In genomic region chr3:46031269-46031668, GRCh38 we compare ENCODE assay signal across 27 cellular contexts. TPM values are rescaled to one million over a fixed set of nuclear protein-coding genes. Genes with fewer than 3 reads are reported as not detected.
DNase-seq lines count a peak whose midpoint lies in the region; ATAC-seq, FAIRE-seq and TF ChIP-seq lines count a peak whose summit lies in the region.
"Had no signal": no experiment of that assay in that cellular context is flagged by ENCODE, and none has a peak within 500 bp of the region (broad histone marks: within the 10 kb centered on the region; RNA-seq: fewer than 3 reads in every experiment).

No MANE protein-coding gene starts in this region.

- peaks cover 6% of the 10 kb centered on the region for H3K9me3 Mint-ChIP-seq in osteocyte (ENCODE audit: unreplicated experiment)
- H3K9me3 Mint-ChIP-seq in CD8-positive, alpha-beta memory T cell, result peaks cover 6 to 11% (median 9%) of the 10 kb centered on the region in 5 donors

- DNase-seq in esophagus muscularis mucosa (ENCODE audit: extremely low spot score) (peak; percentile 66), mesenchymal stem cell (no peak), osteocyte (ENCODE audit: extremely low spot score, unreplicated experiment) (peak; percentile 66), upper lobe of right lung (no peak), kidney (no peak), caudate nucleus (lab: John Stamatoyannopoulos, UW) (no peak)
- DNase-seq in CD8-positive, alpha-beta memory T cell, result no peak
- DNase-seq: 8988T; ACHN; BE2C; C1 segment of cervical spinal cord; Caco-2; Calu3; CD4-positive, alpha-beta memory T cell; CD4-positive, CD25-positive, alpha-beta regulatory T cell; DMS79 treated with DMSO at 0.1 percent for 48 hours; GF-D8 had no signal

- ATAC-seq in upper lobe of right lung, result peak; percentile 23
- ATAC-seq in GM18870 (IDR thresholded peaks at IDR 0.05; ENCODE audit: unreplicated experiment), result no peak

- CTCF ChIA-PET in CD8-positive, alpha-beta memory T cell (lab: Charles Lee), result interaction anchor here (1.1 to 1.4 kb wide), 3 partner anchors 12 to 46 kb away, joined by 3 read pairs; no protein-coding TSS in a partner anchor

- H3K27ac Mint-ChIP-seq in osteocyte (ENCODE audit: unreplicated experiment), result no peak overlapping the region
- no peak overlapping the region for H3K27ac Mint-ChIP-seq in CD8-positive, alpha-beta memory T cell
- H3K27ac Mint-ChIP-seq: CD14-positive monocyte; CD4-positive, alpha-beta memory T cell; CD4-positive, CD25-positive, alpha-beta regulatory T cell had no signal

- H3K18ac ChIP-seq in mesenchymal stem cell (ENCODE audit: low read depth in 1 of 2, low read length in 2 of 2), result no peak overlapping the region

- no peaks in the 10 kb centered on the region for H3K36me3 ChIP-seq in esophagus muscularis mucosa
- no peaks in the 10 kb centered on the region for H3K36me3 ChIP-seq in mesenchymal stem cell (ENCODE audit: control insufficient read depth in 1 of 2, insufficient read depth in 2 of 2, low read depth in 1 of 2, low read length in 2 of 2)
- H3K36me3 ChIP-seq in upper lobe of right lung, result no peaks in the 10 kb centered on the region
- no peaks in the 10 kb centered on the region for H3K36me3 ChIP-seq in CD8-positive, alpha-beta memory T cell (ENCODE audit: insufficient read depth, low read length)
- no peaks in the 10 kb centered on the region for H3K36me3 ChIP-seq in kidney (ENCODE audit: control insufficient read depth in 1 of 2, insufficient read depth in 2 of 2, low read length in 2 of 2)
- H3K36me3 ChIP-seq: BE2C, BLaER1 had no signal

- TF ChIP-seq CTCF in esophagus muscularis mucosa (IDR thresholded peaks at IDR 0.05) (no peak), osteocyte (IDR thresholded peaks at IDR 0.05) (no peak), upper lobe of right lung (IDR thresholded peaks at IDR 0.05) (no peak), kidney (IDR thresholded peaks at IDR 0.05; ENCODE audit: borderline replicate concordance, extremely low read depth, insufficient read depth) (no peak)

- H2BK15ac ChIP-seq in mesenchymal stem cell (ENCODE audit: low read depth, poor library complexity, severe bottlenecking), result no peak overlapping the region

- no peaks in the 10 kb centered on the region for H3K36me3 Mint-ChIP-seq in osteocyte (ENCODE audit: unreplicated experiment)
- H3K36me3 Mint-ChIP-seq in CD8-positive, alpha-beta memory T cell, result peaks cover 0 to 12% (median 0%) of the 10 kb centered on the region in 3 donors
- H3K36me3 Mint-ChIP-seq: CD4-positive, CD25-positive, alpha-beta regulatory T cell had no signal

- WGBS in esophagus muscularis mucosa, result 58% methylated on average over 3 of the region's 4 CpGs
- 90% methylated on average over 4 of the region's 4 CpGs for WGBS in mesenchymal stem cell

- TF ChIP-seq EP300 in esophagus muscularis mucosa (IDR thresholded peaks at IDR 0.05), result no peak

- H3K4me3 Mint-ChIP-seq in osteocyte (ENCODE audit: unreplicated experiment), result no peak overlapping the region
- H3K4me3 Mint-ChIP-seq in CD8-positive, alpha-beta memory T cell, result no peak overlapping the region
- H3K4me3 Mint-ChIP-seq: CD14-positive monocyte; CD4-positive, alpha-beta memory T cell; CD4-positive, CD25-positive, alpha-beta regulatory T cell had no signal

- H3K4me2 ChIP-seq in mesenchymal stem cell (ENCODE audit: low read length, poor library complexity, severe bottlenecking), result no peak overlapping the region
- H3K4me2 ChIP-seq: BLaER1 had no signal

- no peak overlapping the region for H2BK5ac ChIP-seq in mesenchymal stem cell (ENCODE audit: low read depth, low read length, poor library complexity, severe bottlenecking)

- H3K9me3 ChIP-seq in esophagus muscularis mucosa (peaks cover 0 to 4% (median 0%) of the 10 kb centered on the region in 4 donors), mesenchymal stem cell (ENCODE audit: control insufficient read depth, low read length) (peaks cover 10% of the 10 kb centered on the region), upper lobe of right lung (no peaks in the 10 kb centered on the region), kidney (ENCODE audit: control insufficient read depth in 1 of 2, low read length in 2 of 2) (peaks cover 6 to 7% of the 10 kb centered on the region in 2 donors)
- no peaks in the 10 kb centered on the region for H3K9me3 ChIP-seq in CD8-positive, alpha-beta memory T cell (ENCODE audit: low read length)
- H3K9me3 ChIP-seq: BE2C had no signal

- no peak overlapping the region for H2AK5ac ChIP-seq in mesenchymal stem cell (ENCODE audit: low read length, severe bottlenecking)

- H3K9ac ChIP-seq in mesenchymal stem cell (ENCODE audit: low read length), result no peak overlapping the region
- H3K9ac ChIP-seq in kidney (ENCODE audit: low read length in 2 of 2), result no peak overlapping the region
- H3K9ac ChIP-seq: BLaER1 had no signal

- H3K27me3 Mint-ChIP-seq in osteocyte (ENCODE audit: unreplicated experiment), result peaks cover 38% of the 10 kb centered on the region
- peaks cover 0 to 3% of the 10 kb centered on the region in 2 donors for H3K27me3 Mint-ChIP-seq in CD8-positive, alpha-beta memory T cell
- H3K27me3 Mint-ChIP-seq: CD4-positive, alpha-beta memory T cell; CD4-positive, CD25-positive, alpha-beta regulatory T cell had no signal

- no peak overlapping the region for H2BK12ac ChIP-seq in mesenchymal stem cell (ENCODE audit: low read length in 2 of 2)

- H3K79me1 ChIP-seq in mesenchymal stem cell (replicated peaks; ENCODE audit: low read length, poor library complexity, severe bottlenecking), result no peaks in the 10 kb centered on the region

- H3K27ac ChIP-seq in esophagus muscularis mucosa (replicated peaks in 1 of 4), result no peak overlapping the region
- H3K27ac ChIP-seq in mesenchymal stem cell (ENCODE audit: low read length, poor library complexity, severe bottlenecking), result no peak overlapping the region
- H3K27ac ChIP-seq in upper lobe of right lung, result no peak overlapping the region
- H3K27ac ChIP-seq in CD8-positive, alpha-beta memory T cell (ENCODE audit: low read depth, low read length), result no peak overlapping the region
- H3K27ac ChIP-seq in kidney (ENCODE audit: low read depth in 2 of 2, low read length in 2 of 2), result no peak overlapping the region
- no peak overlapping the region for H3K27ac ChIP-seq in caudate nucleus (ENCODE audit: low read depth, low read length)
- H3K27ac ChIP-seq: BLaER1 had no signal

- no peak overlapping the region for H2BK120ac ChIP-seq in mesenchymal stem cell (ENCODE audit: low read depth, low read length)

- H4K91ac ChIP-seq in mesenchymal stem cell (ENCODE audit: low read length), result peak overlapping the region; percentile 35

- intact Hi-C loops in esophagus muscularis mucosa (cut with DNase I), result no loop called here
- intact Hi-C loops in upper lobe of right lung (cut with DNase I), result no loop called here
- intact Hi-C loops in kidney (cut with DNase I), result no loop called here

- H3K14ac ChIP-seq in mesenchymal stem cell (ENCODE audit: low read length in 2 of 2), result peak overlapping the region in 1 of 2 experiments; percentile 49

- H4K8ac ChIP-seq in mesenchymal stem cell (ENCODE audit: low read length), result no peak overlapping the region

- no peaks in the 10 kb centered on the region for H3K4me1 Mint-ChIP-seq in osteocyte (ENCODE audit: unreplicated experiment)
- H3K4me1 Mint-ChIP-seq in CD8-positive, alpha-beta memory T cell, result no peaks in the 10 kb centered on the region
- H3K4me1 Mint-ChIP-seq: CD4-positive, CD25-positive, alpha-beta regulatory T cell had no signal

- H3K4me1 ChIP-seq in esophagus muscularis mucosa (no peaks in the 10 kb centered on the region), mesenchymal stem cell (ENCODE audit: control insufficient read depth, insufficient read depth, low read depth, low read length) (no peaks in the 10 kb centered on the region), upper lobe of right lung (no peaks in the 10 kb centered on the region), kidney (ENCODE audit: control insufficient read depth in 1 of 2, insufficient read depth in 1 of 2, low read depth in 1 of 2, low read length in 2 of 2) (no peaks in the 10 kb centered on the region)
- no peaks in the 10 kb centered on the region for H3K4me1 ChIP-seq in CD8-positive, alpha-beta memory T cell (ENCODE audit: insufficient read depth, low read length)
- H3K4me1 ChIP-seq: BE2C, BLaER1, Caco-2 had no signal

- no peak for TF ChIP-seq POLR2A in esophagus muscularis mucosa (IDR thresholded peaks at IDR 0.05; ENCODE audit: low read depth)

- H3K23ac ChIP-seq in mesenchymal stem cell (ENCODE audit: low read length in 2 of 2), result no peak overlapping the region

- FAIRE-seq in kidney (lab: Jason Lieb, UNC), result no peak
- FAIRE-seq: A204.1, D721Med, G401.6, GM12891, GM19239 had no signal

- H3K4me3 ChIP-seq in esophagus muscularis mucosa (no peak overlapping the region), mesenchymal stem cell (ENCODE audit: insufficient read depth in 1 of 2, low read depth in 1 of 2, low read length in 2 of 2) (no peak overlapping the region), upper lobe of right lung (no peak overlapping the region), kidney (ENCODE audit: low read length in 2 of 2) (no peak overlapping the region)
- no peak overlapping the region for H3K4me3 ChIP-seq in CD8-positive, alpha-beta memory T cell (ENCODE audit: low read length)
- H3K4me3 ChIP-seq: BLaER1 had no signal

- H2AFZ ChIP-seq in mesenchymal stem cell (ENCODE audit: low read depth, low read length), result no peak overlapping the region

- POLR2A ChIA-PET in CD8-positive, alpha-beta memory T cell (lab: Charles Lee), result no interaction called here

- no peaks in the 10 kb centered on the region for H3K27me3 ChIP-seq in esophagus muscularis mucosa
- H3K27me3 ChIP-seq in mesenchymal stem cell (ENCODE audit: control insufficient read depth in 1 of 2, insufficient read depth in 1 of 2, low read length in 2 of 2), result peaks cover 0 to 8% of the 10 kb centered on the region in 2 experiments
- no peaks in the 10 kb centered on the region for H3K27me3 ChIP-seq in upper lobe of right lung
- no peaks in the 10 kb centered on the region for H3K27me3 ChIP-seq in CD8-positive, alpha-beta memory T cell (ENCODE audit: insufficient read depth, low read length, poor library complexity, severe bottlenecking)
- H3K27me3 ChIP-seq: BE2C, BLaER1 had no signal

- no peak overlapping the region for H3K4ac ChIP-seq in mesenchymal stem cell (ENCODE audit: low read depth in 1 of 2, low read length in 2 of 2)

RNA-seq across cellular contexts. Expression of gene XCR1, which starts 4.0 kb away (rescaled TPM):
- total RNA-seq in esophagus muscularis mucosa (under 1 TPM in 1 of 4 donors, not detected in 3; 0.17 TPM), osteocyte (not detected in 2 replicates), upper lobe of right lung (0.26 TPM), kidney (1.4 TPM)
- 0.01 TPM for polyA plus RNA-seq in mesenchymal stem cell (2013, experiment 1 of 2)
- under 0.01 TPM for polyA plus RNA-seq in mesenchymal stem cell (2013, experiment 2 of 2)
- total RNA-seq in CD8-positive, alpha-beta memory T cell, result not detected
- polyA plus RNA-seq in CD8-positive, alpha-beta memory T cell, result not detected
- not detected for polyA plus RNA-seq in kidney (ENCODE audit: insufficient read depth, low read depth, low replicate concordance)
- total RNA-seq: A673; Caco-2; Calu3; CD4-positive, alpha-beta memory T cell; CD4-positive, CD25-positive, alpha-beta regulatory T cell had no signal
- polyA plus RNA-seq: AG04450; CD4-positive, alpha-beta memory T cell; CD4-positive, CD25-positive, alpha-beta regulatory T cell had no signal

RNA-seq across cellular contexts. Expression of gene FYCO1, which starts 35.6 kb away (rescaled TPM):
- total RNA-seq in esophagus muscularis mucosa (100 to 1,000 TPM in 1 of 4 donors, 10 to 100 TPM in 3; 64.1 to 122 (median 93.8) TPM), osteocyte (31.8 and 35.0 TPM in 2 replicates), upper lobe of right lung (47.3 TPM), kidney (39.1 TPM)
- 20.3 TPM for polyA plus RNA-seq in mesenchymal stem cell (2013, experiment 1 of 2)
- polyA plus RNA-seq in mesenchymal stem cell (2013, experiment 2 of 2), result 19.9 TPM
- total RNA-seq in CD8-positive, alpha-beta memory T cell, result 10 to 100 TPM; 13.4 to 13.7 TPM
- polyA plus RNA-seq in CD8-positive, alpha-beta memory T cell, result 11.0 TPM
- 11.1 TPM for polyA plus RNA-seq in kidney (ENCODE audit: insufficient read depth, low read depth, low replicate concordance)

Comparison
In these comparisons a context has a peak if more than half of its experiments do, and no peak if none do; other contexts are left out.
1. DNase-seq: peak in esophagus muscularis mucosa (single experiment) and osteocyte (single experiment); none in mesenchymal stem cell (single experiment), upper lobe of right lung (single experiment), CD8-positive, alpha-beta memory T cell (0 of 5), kidney (single experiment) and caudate nucleus (0 of 61).